Comparison of ENCODE assay signal across 8 cellular contexts in the genomic region with DNA sequence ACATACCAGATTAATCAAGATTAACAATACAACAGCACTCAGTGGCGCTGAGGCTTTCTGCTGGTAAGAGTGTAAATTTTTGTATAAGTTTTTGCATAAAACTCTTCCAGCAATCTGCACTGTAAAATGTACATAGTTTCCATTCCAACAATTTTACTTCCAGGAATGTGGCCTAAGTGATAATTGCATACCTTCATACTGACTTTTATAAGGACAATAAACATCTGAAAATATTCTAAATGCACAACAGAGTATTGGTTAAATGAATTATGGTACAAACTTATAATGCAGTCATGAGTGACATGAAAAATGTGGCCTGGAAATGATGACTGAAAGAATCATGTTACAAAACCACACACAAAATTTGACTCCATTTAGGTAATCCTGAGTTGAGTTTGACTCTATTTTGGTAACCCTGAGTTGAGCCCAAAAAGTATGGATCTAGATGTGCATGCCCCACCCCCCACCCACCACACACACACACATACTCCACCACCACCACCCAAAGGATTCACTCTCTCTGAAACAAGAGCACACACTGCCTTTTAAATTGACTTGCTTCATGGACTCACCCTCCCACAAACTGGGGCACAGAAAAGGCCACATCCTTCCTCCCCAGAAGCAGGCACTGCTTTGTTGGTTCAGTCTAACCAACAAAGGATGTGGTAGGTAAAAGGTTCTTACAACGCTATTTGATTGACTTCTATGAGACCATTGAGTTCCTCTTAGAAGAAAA.
A peak's percentile ranks its signal among the peaks of the same experiment; 100 is the strongest.
DNase-seq lines count a peak whose midpoint lies in the region; ATAC-seq, FAIRE-seq and TF ChIP-seq lines count a peak whose summit lies in the region.

No MANE protein-coding gene starts in this region.

- H3K4me1 Mint-ChIP-seq in natural killer cell = peaks cover 56 to 64% of the 10 kb centered on the region in 2 donors

- in situ Hi-C loops in Caki2 (cut with HindIII; ENCODE audit: low pct_unique_long_range_greater_than_20kb, low sequenced_read_pairs) = no loop called here

- peaks cover 27% of the 10 kb centered on the region for H3K36me3 Mint-ChIP-seq in natural killer cell

- H3K27me3 Mint-ChIP-seq in natural killer cell (ENCODE audit: low read depth in 2 of 2) = no peaks in the 10 kb centered on the region

- H3K4me3 Mint-ChIP-seq in natural killer cell = peak overlapping the region; percentile 59

- ATAC-seq in GM21576 (IDR thresholded peaks at IDR 0.05; ENCODE audit: unreplicated experiment) = peak; percentile 43
- peak; percentile 86 to 99 (median 92) for ATAC-seq in natural killer cell

- H3K27ac Mint-ChIP-seq in natural killer cell = peak overlapping the region; percentile 39 to 59

- peak; percentile 65 for DNase-seq in Caki2 (ENCODE audit: low read depth)
- DNase-seq in NCI-H226 = peak; percentile 68
- peak; percentile 46 for DNase-seq in activated T-helper 1 cell treated with Interleukin-2 at 50 U/mL for 16 hours (ENCODE audit: low read depth)
- peak; percentile 36 for DNase-seq in natural killer cell
- no peak for DNase-seq in HTR-8/SVneo (ENCODE audit: insufficient read length, low spot score)
- no peak for DNase-seq in GOT3 (lab: John Stamatoyannopoulos, UW)
- DNase-seq in NCI-H2171 (lab: John Stamatoyannopoulos, UW) = no peak

- H3K9me3 Mint-ChIP-seq in natural killer cell = no peaks in the 10 kb centered on the region

- no peak for FAIRE-seq in HTR-8/SVneo (lab: Jason Lieb, UNC)

- intact Hi-C loops in natural killer cell (cut with micrococcal nuclease) = loop anchor here (5.0 kb wide), 1 partner anchor 140 kb away; a partner anchor contains a TSS

- no peak for TF ChIP-seq CTCF in natural killer cell (IDR thresholded peaks at IDR 0.05)

Comparison
In these comparisons a context has a peak if more than half of its experiments do, and no peak if none do; other contexts are left out.
1. DNase-seq: peak in Caki2 (single experiment), NCI-H226 (single experiment), activated T-helper 1 cell treated with Interleukin-2 at 50 U/mL for 16 hours (single experiment) and natural killer cell (single experiment); none in HTR-8/SVneo (single experiment), GOT3 (single experiment) and NCI-H2171 (single experiment).